In genomic region chr2:74197983-74198460, GRCh38 we compare ENCODE assay signal across 8 cellular contexts. TPM values are rescaled to one million over a fixed set of nuclear protein-coding genes. Genes with fewer than 3 reads are reported as not detected.
DNase-seq lines count a peak whose midpoint lies in the region; ATAC-seq and TF ChIP-seq lines count a peak whose summit lies in the region.

No MANE protein-coding gene starts in this region.

- no peaks in the 10 kb centered on the region for H3K27me3 ChIP-seq in stomach

- no peak for ATAC-seq in activated T-helper 17 cell treated with anti-CD3 and anti-CD28 coated beads, Interleukin-2, amount 50 U/mL, for 72 hours (replicated peaks)

- no peak for TF ChIP-seq POLR2A in stomach (IDR thresholded peaks at IDR 0.05)

- intact Hi-C loops in stomach (cut with DNase I; ENCODE audit: low total_unique reads): no loop called here

- H3K9me3 ChIP-seq in iPS-18c (ENCODE audit: control insufficient read depth, insufficient read depth, low read length) (peaks cover 2% of the 10 kb centered on the region), stomach (no peaks in the 10 kb centered on the region)

- TF ChIP-seq CTCF in stomach (IDR thresholded peaks at IDR 0.05): no peak

- peak overlapping the region; percentile 99 for H3K4me3 Mint-ChIP-seq in T-helper 2 cell treated with Interferon-gamma antibody and Interleukin-4, amounts not matched to agents 5 μg/mL and 100 μg/mL, for 36 hours
- peak overlapping the region; percentile 92 for H3K4me3 Mint-ChIP-seq in activated T-helper 17 cell treated with anti-CD3 and anti-CD28 coated beads, Interleukin-2, amount 50 U/mL, for 72 hours

- TF ChIP-seq EP300 in stomach (IDR thresholded peaks at IDR 0.05): no peak

- peaks cover 30% of the 10 kb centered on the region for H3K36me3 Mint-ChIP-seq in T-helper 2 cell treated with Interferon-gamma antibody and Interleukin-4, amounts not matched to agents 5 μg/mL and 100 μg/mL, for 36 hours (ENCODE audit: low read depth)
- H3K36me3 Mint-ChIP-seq in activated T-helper 17 cell treated with anti-CD3 and anti-CD28 coated beads, Interleukin-2, amount 50 U/mL, for 72 hours (ENCODE audit: low read depth): peaks cover 48% of the 10 kb centered on the region

- no peak for DNase-seq in T-helper 2 cell treated with Interferon-gamma antibody and Interleukin-4, amounts not matched to agents 5 μg/mL and 100 μg/mL, for 36 hours (ENCODE audit: low spot score)
- DNase-seq in T-helper 2 cell (no peak), stomach (no peak), dedifferentiated amniotic fluid mesenchymal stem cell (ENCODE audit: extremely low spot score) (no peak), SIG-M5 treated with dmso at 0.1 percent for 504 hours (lab: John Stamatoyannopoulos, UW; ENCODE audit: unreplicated experiment) (no peak), COLO668 (lab: John Stamatoyannopoulos, UW; ENCODE audit: unreplicated experiment) (no peak)

- H3K27ac ChIP-seq in stomach: peak overlapping the region; percentile 9 to 99 (median 97)

- peaks cover 42% of the 10 kb centered on the region for H3K4me1 Mint-ChIP-seq in T-helper 2 cell treated with Interferon-gamma antibody and Interleukin-4, amounts not matched to agents 5 μg/mL and 100 μg/mL, for 36 hours (ENCODE audit: low read depth)
- peaks cover 16% of the 10 kb centered on the region for H3K4me1 Mint-ChIP-seq in activated T-helper 17 cell treated with anti-CD3 and anti-CD28 coated beads, Interleukin-2, amount 50 U/mL, for 72 hours

- WGBS in stomach, 5 donors: 32 to 39% (median 36%) methylated on average over 17 to 18 of the region's 18 CpGs

- H3K27me3 Mint-ChIP-seq in T-helper 2 cell treated with Interferon-gamma antibody and Interleukin-4, amounts not matched to agents 5 μg/mL and 100 μg/mL, for 36 hours (ENCODE audit: low read depth): peaks cover 2% of the 10 kb centered on the region
- no peaks in the 10 kb centered on the region for H3K27me3 Mint-ChIP-seq in activated T-helper 17 cell treated with anti-CD3 and anti-CD28 coated beads, Interleukin-2, amount 50 U/mL, for 72 hours

- peak overlapping the region; percentile 100 for H3K27ac Mint-ChIP-seq in T-helper 2 cell treated with Interferon-gamma antibody and Interleukin-4, amounts not matched to agents 5 μg/mL and 100 μg/mL, for 36 hours
- H3K27ac Mint-ChIP-seq in activated T-helper 17 cell treated with anti-CD3 and anti-CD28 coated beads, Interleukin-2, amount 50 U/mL, for 72 hours: peak overlapping the region; percentile 97

- H3K36me3 ChIP-seq in stomach: peaks cover 0 to 8% (median 1%) of the 10 kb centered on the region in 4 donors

- H3K4me1 ChIP-seq in stomach: peaks cover 10 to 47% (median 29%) of the 10 kb centered on the region in 4 donors

- no peaks in the 10 kb centered on the region for H3K9me3 Mint-ChIP-seq in T-helper 2 cell treated with Interferon-gamma antibody and Interleukin-4, amounts not matched to agents 5 μg/mL and 100 μg/mL, for 36 hours
- no peaks in the 10 kb centered on the region for H3K9me3 Mint-ChIP-seq in activated T-helper 17 cell treated with anti-CD3 and anti-CD28 coated beads, Interleukin-2, amount 50 U/mL, for 72 hours

- H3K4me3 ChIP-seq in iPS-18c (ENCODE audit: insufficient read depth, low read depth, low read length) (peak overlapping the region; percentile 95; the same call in 1 of the 2 replicates), stomach (peak overlapping the region; percentile 69 to 86 (median 76))

RNA-seq across cellular contexts. Expression of gene MTHFD2, which starts 0.4 kb away (rescaled TPM):
- 100 to 1,000 TPM; 281 to 284 TPM for total RNA-seq in activated T-helper 17 cell treated with anti-CD3 and anti-CD28 coated beads, Interleukin-2, amount 50 U/mL, for 72 hours
- 10 to 100 TPM in 3 of 5 donors, 1 to 10 TPM in 2; 4.3 to 51.3 (median 37.7) TPM for total RNA-seq in stomach
- 10 to 100 TPM; 34.1 to 54.1 (median 42.1) TPM for polyA plus RNA-seq in stomach

RNA-seq across cellular contexts. Expression of gene MOB1A, which starts 19.3 kb away (rescaled TPM):
- 100 to 1,000 TPM; 155 to 159 TPM for total RNA-seq in activated T-helper 17 cell treated with anti-CD3 and anti-CD28 coated beads, Interleukin-2, amount 50 U/mL, for 72 hours
- total RNA-seq in stomach: 100 to 1,000 TPM in 2 of 5 donors, 10 to 100 TPM in 3; 58.9 to 127 (median 74.1) TPM
- polyA plus RNA-seq in stomach: 10 to 100 TPM; 22.4 to 38.2 (median 30.7) TPM

RNA-seq across cellular contexts. Expression of gene BOLA3, which starts 50.3 kb away (rescaled TPM):
- 10 to 100 TPM; 35.7 to 51.7 TPM for total RNA-seq in activated T-helper 17 cell treated with anti-CD3 and anti-CD28 coated beads, Interleukin-2, amount 50 U/mL, for 72 hours
- 100 to 1,000 TPM in 2 of 5 donors, 10 to 100 TPM in 2, not detected in 1; 13.3 to 310 (median 65.8) TPM for total RNA-seq in stomach
- polyA plus RNA-seq in stomach: 100 to 1,000 TPM in 1 of 3 donors, 10 to 100 TPM in 2; 57.3 to 129 (median 94.1) TPM

Comparison
In these comparisons a context has a peak if more than half of its experiments do, and no peak if none do; other contexts are left out.
1. RNA of gene MTHFD2, which starts 0.4 kb away (total RNA-seq): 281 to 284 TPM in activated T-helper 17 cell treated with anti-CD3 and anti-CD28 coated beads, Interleukin-2, amount 50 U/mL, for 72 hours; 4.3 to 51.3 TPM in stomach; every median in the first group is over 4 times any median in the second.